ENCODE assay signal across 16 cellular contexts in genomic region chr3:44568561-44568960, GRCh38.
"Had no signal": no experiment of that assay in that cellular context is flagged by ENCODE, and none has a peak within 500 bp of the region (broad histone marks: within the 10 kb centered on the region; RNA-seq: fewer than 3 reads in every experiment).

No MANE protein-coding gene starts in this region.

- H3K4me3 ChIP-seq: lower lobe of right lung, thoracic aorta, upper lobe of right lung had no signal

- H3K27ac ChIP-seq: lower lobe of right lung, thoracic aorta, upper lobe of right lung had no signal

- H3K27me3 ChIP-seq: upper lobe of right lung had no signal

- DNase-seq: activated CD4-positive, alpha-beta T cell treated with anti-CD3 and anti-CD28 coated beads, Interleukin-2, amount 50 U/mL, for 1 hour; activated naive CD8-positive, alpha-beta T cell treated with anti-CD3 and anti-CD28 coated beads for 36 hours; anterior cingulate cortex; effector CD8-positive, alpha-beta T cell; glutamatergic neuron; hypothalamus; lower lobe of right lung; midbrain; stimulated activated CD4-positive, alpha-beta T cell treated with anti-CD3 and anti-CD28 coated beads, Interleukin-1b, Interleukin-23, amount 100 ng/mL, for 48 hours; T-helper 1 cell; T1000; upper lobe of right lung had no signal

- H3K4me1 ChIP-seq: lower lobe of right lung, upper lobe of right lung had no signal

- ATAC-seq: activated CD4-positive, CD25-positive, alpha-beta regulatory T cell treated with anti-CD3 and anti-CD28 coated beads, Interleukin-2, amount 50 U/mL, for 24 hours; lower lobe of right lung; sciatic nerve; stimulated activated effector memory CD8-positive, alpha-beta T cell treated with anti-CD3 and anti-CD28 coated beads, Interleukin-12 subunit alpha, Interleukin-12 subunit beta, amount 100 ng/mL, for 72 hours; upper lobe of right lung had no signal
